In genomic region chr2:98543214-98543613, GRCh38 we compare ENCODE assay signal across 24 cellular contexts.
"Had no signal": no experiment of that assay in that cellular context is flagged by ENCODE, and none has a peak within 500 bp of the region (broad histone marks: within the 10 kb centered on the region; RNA-seq: fewer than 3 reads in every experiment).

No MANE protein-coding gene starts in this region.

- ATAC-seq: body of pancreas; heart right ventricle; mucosa of descending colon; natural killer cell treated with Interleukin-12 subunit alpha and Interleukin-12 subunit beta and Interleukin-15 and Interleukin-18, amount 100 ng/mL, for 72 hours; stimulated activated naive CD8-positive, alpha-beta T cell treated with anti-CD3 and anti-CD28 coated beads, Interleukin-15, Interleukin-2, amounts not matched to agents 100 U/mL and 50 U/mL, for 24 hours; T-cell had no signal

- H3K4me3 Mint-ChIP-seq: activated CD4-positive, alpha-beta memory T cell treated with anti-CD3 and anti-CD28 coated beads, Interleukin-2, amount 10 ng/mL, durations not matched to agents 7 days and 5 days; activated naive CD4-positive, alpha-beta T cell treated with anti-CD3 and anti-CD28 coated beads, Interleukin-2, amount 50 U/mL, for 24 hours; activated T-cell treated with anti-CD3 and anti-CD28 coated beads, Interleukin-2, amount 50 U/mL, for 24 hours; natural killer cell treated with Interleukin-12 subunit alpha and Interleukin-12 subunit beta and Interleukin-15 and Interleukin-18, amount 100 ng/mL, for 72 hours; T-cell; T-helper 2 cell treated with Interferon-gamma antibody and Interleukin-4, amounts not matched to agents 5 μg/mL and 100 μg/mL, for 36 hours had no signal

- H3K4me3 ChIP-seq: body of pancreas, esophagus squamous epithelium, heart right ventricle, left ventricle myocardium inferior, lung, mucosa of descending colon, right atrium auricular region, smooth muscle cell, testis, transverse colon had no signal

- DNase-seq: activated CD4-positive, alpha-beta memory T cell treated with anti-CD3 and anti-CD28 coated beads, Interleukin-2, amount 10 ng/mL, durations not matched to agents 7 days and 5 days; activated CD4-positive, alpha-beta T cell treated with anti-CD3 and anti-CD28 coated beads for 4 hours; activated CD4-positive, CD25-positive, alpha-beta regulatory T cell; activated CD8-positive, alpha-beta memory T cell treated with anti-CD3 and anti-CD28 coated beads, Interleukin-2, amount 50 U/mL, for 48 hours; activated T-cell treated with anti-CD3 and anti-CD28 coated beads, Interleukin-2, amount 50 U/mL, for 24 hours; body of pancreas; cortex of kidney; esophagus squamous epithelium; foreskin melanocyte; heart right ventricle; left ventricle myocardium inferior; mucosa of descending colon; stimulated activated CD4-positive, alpha-beta T cell treated with anti-CD3 and anti-CD28 coated beads, Interleukin-15, amount 100 ng/mL, for 24 hours; stimulated activated CD4-positive, alpha-beta T cell treated with anti-CD3 and anti-CD28 coated beads, Interleukin-2, amount 100 ng/mL, for 24 hours; stimulated activated naive CD8-positive, alpha-beta T cell treated with anti-CD3 and anti-CD28 coated beads, Interleukin-15, Interleukin-2, amounts not matched to agents 100 U/mL and 50 U/mL, for 24 hours; T-cell; testis; transverse colon had no signal

- H3K27me3 Mint-ChIP-seq: activated CD4-positive, alpha-beta memory T cell treated with anti-CD3 and anti-CD28 coated beads, Interleukin-2, amount 10 ng/mL, durations not matched to agents 7 days and 5 days; activated naive CD4-positive, alpha-beta T cell treated with anti-CD3 and anti-CD28 coated beads, Interleukin-2, amount 50 U/mL, for 24 hours; activated T-cell treated with anti-CD3 and anti-CD28 coated beads, Interleukin-2, amount 50 U/mL, for 24 hours; natural killer cell treated with Interleukin-12 subunit alpha and Interleukin-12 subunit beta and Interleukin-15 and Interleukin-18, amount 100 ng/mL, for 72 hours; T-cell had no signal

- H3K9me3 Mint-ChIP-seq: activated CD4-positive, alpha-beta memory T cell treated with anti-CD3 and anti-CD28 coated beads, Interleukin-2, amount 10 ng/mL, durations not matched to agents 7 days and 5 days; activated naive CD4-positive, alpha-beta T cell treated with anti-CD3 and anti-CD28 coated beads, Interleukin-2, amount 50 U/mL, for 24 hours; activated T-cell treated with anti-CD3 and anti-CD28 coated beads, Interleukin-2, amount 50 U/mL, for 24 hours; natural killer cell treated with Interleukin-12 subunit alpha and Interleukin-12 subunit beta and Interleukin-15 and Interleukin-18, amount 100 ng/mL, for 72 hours; T-cell; T-helper 2 cell treated with Interferon-gamma antibody and Interleukin-4, amounts not matched to agents 5 μg/mL and 100 μg/mL, for 36 hours had no signal
